In genomic region chr3:11391930-11392688, GRCh38 we compare ENCODE assay signal across 12 cellular contexts.
DNase-seq lines count a peak whose midpoint lies in the region; ATAC-seq, FAIRE-seq and TF ChIP-seq lines count a peak whose summit lies in the region.
"Had no signal": no experiment of that assay in that cellular context is flagged by ENCODE, and none has a peak within 500 bp of the region (broad histone marks: within the 10 kb centered on the region; RNA-seq: fewer than 3 reads in every experiment).

No MANE protein-coding gene starts in this region.

- TF ChIP-seq CTCF in AG09319 (IDR thresholded peaks at IDR 0.05; ENCODE audit: low read depth, low read length), result no peak
- no peak for TF ChIP-seq CTCF in astrocyte of the cerebellum (IDR thresholded peaks at IDR 0.05; ENCODE audit: low read depth, low read length, missing control alignments)

- no peak for ATAC-seq in HG03457 (IDR thresholded peaks at IDR 0.05; ENCODE audit: unreplicated experiment)
- no peak for ATAC-seq in activated naive CD4-positive, alpha-beta T cell treated with anti-CD3 and anti-CD28 coated beads, Interleukin-2, amount 50 U/mL, for 72 hours
- ATAC-seq: activated CD4-positive, CD25-positive, alpha-beta regulatory T cell treated with anti-CD3 and anti-CD28 coated beads, Interleukin-2, amount 50 U/mL, for 24 hours; naive thymus-derived CD4-positive, alpha-beta T cell had no signal

- in situ Hi-C loops in astrocyte of the cerebellum (cut with HindIII; ENCODE audit: low sequenced_read_pairs), result loop anchor here (25.0 kb wide), 1 partner anchor 170 kb away; no protein-coding TSS in a partner anchor

- no peak overlapping the region for H3K27ac Mint-ChIP-seq in activated naive CD4-positive, alpha-beta T cell treated with anti-CD3 and anti-CD28 coated beads, Interleukin-2, amount 50 U/mL, for 72 hours

- no peaks in the 10 kb centered on the region for H3K36me3 Mint-ChIP-seq in activated naive CD4-positive, alpha-beta T cell treated with anti-CD3 and anti-CD28 coated beads, Interleukin-2, amount 50 U/mL, for 72 hours

- peak; percentile 26 for FAIRE-seq in HTR-8/SVneo (lab: Jason Lieb, UNC)

- H3K4me3 ChIP-seq in astrocyte of the cerebellum (ENCODE audit: low read depth, low read length), result no peak overlapping the region

- H3K9me3 Mint-ChIP-seq in activated naive CD4-positive, alpha-beta T cell treated with anti-CD3 and anti-CD28 coated beads, Interleukin-2, amount 50 U/mL, for 72 hours, result no peaks in the 10 kb centered on the region
- H3K9me3 Mint-ChIP-seq: naive thymus-derived CD4-positive, alpha-beta T cell had no signal

- DNase-seq in AG09319 (ENCODE audit: extremely low read depth, low read depth), result peak; percentile 61
- DNase-seq in HTR-8/SVneo (ENCODE audit: insufficient read length, low spot score), result peak; percentile 61
- peak; percentile 86 for DNase-seq in astrocyte of the cerebellum (ENCODE audit: low read depth)
- DNase-seq in iris pigment epithelial cell (ENCODE audit: low read depth), result peak; percentile 89
- DNase-seq in NCI-H510A (lab: John Stamatoyannopoulos, UW), result no peak
- no peak for DNase-seq in OCI-M1 (lab: John Stamatoyannopoulos, UW)
- no peak for DNase-seq in activated naive CD4-positive, alpha-beta T cell treated with anti-CD3 and anti-CD28 coated beads, Interleukin-2, amount 50 U/mL, for 72 hours (ENCODE audit: low spot score in 2 of 2)
- DNase-seq: activated effector memory CD4-positive, alpha-beta T cell treated with Interleukin-2 at 50 U/mL for 16 hours; naive thymus-derived CD4-positive, alpha-beta T cell; NCI-H2171 had no signal

Comparison
In these comparisons a context has a peak if more than half of its experiments do, and no peak if none do; other contexts are left out.
1. DNase-seq: peak in AG09319 (single experiment), HTR-8/SVneo (single experiment), astrocyte of the cerebellum (single experiment) and iris pigment epithelial cell (single experiment); none in NCI-H510A (single experiment), OCI-M1 (single experiment) and activated naive CD4-positive, alpha-beta T cell treated with anti-CD3 and anti-CD28 coated beads, Interleukin-2, amount 50 U/mL, for 72 hours (0 of 2).